Comparison of ENCODE assay signal across 9 cellular contexts in genomic region chr17:76446449-76447231, GRCh38. TPM values are rescaled to one million over a fixed set of nuclear protein-coding genes. Genes with fewer than 3 reads are reported as not detected.
DNase-seq lines count a peak whose midpoint lies in the region; ATAC-seq, FAIRE-seq and TF ChIP-seq lines count a peak whose summit lies in the region.
"Had no signal": no experiment of that assay in that cellular context is flagged by ENCODE, and none has a peak within 500 bp of the region (broad histone marks: within the 10 kb centered on the region; RNA-seq: fewer than 3 reads in every experiment).

No MANE protein-coding gene starts in this region.

- peaks cover 55% of the 10 kb centered on the region for H3K4me1 ChIP-seq in astrocyte (ENCODE audit: insufficient read depth, low read length)

- no peaks in the 10 kb centered on the region for H3K9me3 ChIP-seq in astrocyte (ENCODE audit: insufficient read depth, low read depth, low read length)

- H3K4me3 Mint-ChIP-seq in astrocyte (ENCODE audit: unreplicated experiment): peak overlapping the region; percentile 69

- H3K4me2 ChIP-seq in astrocyte (ENCODE audit: low read length): peak overlapping the region; percentile 78

- no peaks in the 10 kb centered on the region for H3K9me3 Mint-ChIP-seq in astrocyte (ENCODE audit: unreplicated experiment)

- no peak overlapping the region for H2AFZ ChIP-seq in astrocyte (ENCODE audit: low read depth, low read length)

- H3K4me3 ChIP-seq in astrocyte (ENCODE audit: insufficient read depth, low read depth, low read length): peak overlapping the region; percentile 45

- no peak for TF ChIP-seq CTCF in astrocyte (IDR thresholded peaks at IDR 0.05; ENCODE audit: insufficient read depth, low read depth, low read length)

- H3K9ac ChIP-seq in astrocyte (ENCODE audit: low read length): peak overlapping the region; percentile 49

- H4K20me1 ChIP-seq in astrocyte (ENCODE audit: insufficient read depth, low read length): peaks cover 94% of the 10 kb centered on the region

- peak; percentile 61 for ATAC-seq in left colon
- no peak for ATAC-seq in HG03159 (IDR thresholded peaks at IDR 0.05; ENCODE audit: unreplicated experiment)
- no peak for ATAC-seq in HG02571 (IDR thresholded peaks at IDR 0.05; ENCODE audit: unreplicated experiment)

- DNase-seq in AG08396 (ENCODE audit: low spot score): peak; percentile 67
- peak; percentile 95 for DNase-seq in HPDE6-E6E7 (ENCODE audit: extremely low spot score)
- peak; percentile 90 for DNase-seq in astrocyte (ENCODE audit: low read depth)
- DNase-seq in left colon: no peak
- DNase-seq in middle frontal gyrus (ENCODE audit: extremely low spot score, low spot score): no peak
- DNase-seq in NCI-H446 treated with DMSO at 0.1 percent for 48 hours (lab: John Stamatoyannopoulos, UW): no peak

- no peaks in the 10 kb centered on the region for H3K36me3 ChIP-seq in astrocyte (ENCODE audit: insufficient read depth, low read length)

- FAIRE-seq in astrocyte (lab: Jason Lieb, UNC): no peak
- FAIRE-seq: endometrium had no signal

- H3K4me1 Mint-ChIP-seq in astrocyte (ENCODE audit: low read depth, unreplicated experiment): peaks cover 69% of the 10 kb centered on the region

- intact Hi-C loops in left colon (cut with DNase I, micrococcal nuclease): no loop called here

- no peaks in the 10 kb centered on the region for H3K27me3 Mint-ChIP-seq in astrocyte (ENCODE audit: low read depth, unreplicated experiment)

- H3K36me3 Mint-ChIP-seq in astrocyte (ENCODE audit: low read depth, unreplicated experiment): peaks cover 2% of the 10 kb centered on the region

- peak overlapping the region; percentile 81 for H3K27ac Mint-ChIP-seq in astrocyte (ENCODE audit: unreplicated experiment)

- peak overlapping the region; percentile 60 for H3K27ac ChIP-seq in astrocyte (ENCODE audit: low read depth, low read length)

- peaks cover 97% of the 10 kb centered on the region for H3K79me2 ChIP-seq in astrocyte (ENCODE audit: insufficient read depth, low read length)

- no peaks in the 10 kb centered on the region for H3K27me3 ChIP-seq in astrocyte (ENCODE audit: insufficient read depth, low read length)

RNA-seq across cellular contexts. Expression of gene UBE2O, which starts 6.3 kb away (rescaled TPM):
- total RNA-seq in astrocyte: 25.8 and 26.0 TPM in 2 replicates
- 10 to 100 TPM; 15.9 to 18.2 TPM for total RNA-seq in left colon

RNA-seq across cellular contexts. Expression of gene AANAT, which starts 20.8 kb away (rescaled TPM):
- total RNA-seq in astrocyte (0.19 TPM in 1 of 2 replicates, not detected in the other), left colon (not detected)

RNA-seq across cellular contexts. Expression of gene RHBDF2, which starts 54.6 kb away (rescaled TPM):
- total RNA-seq in astrocyte (27.0 and 30.7 TPM in 2 replicates), left colon (10 to 100 TPM; 11.6 to 12.8 TPM)

Comparison
In these comparisons a context has a peak if more than half of its experiments do, and no peak if none do; other contexts are left out.
1. DNase-seq: peak in AG08396 (single experiment), HPDE6-E6E7 (single experiment) and astrocyte (single experiment); none in left colon (0 of 2), middle frontal gyrus (single experiment) and NCI-H446 treated with DMSO at 0.1 percent for 48 hours (single experiment).